Comparison of ENCODE assay signal across 19 cellular contexts in the genomic region with DNA sequence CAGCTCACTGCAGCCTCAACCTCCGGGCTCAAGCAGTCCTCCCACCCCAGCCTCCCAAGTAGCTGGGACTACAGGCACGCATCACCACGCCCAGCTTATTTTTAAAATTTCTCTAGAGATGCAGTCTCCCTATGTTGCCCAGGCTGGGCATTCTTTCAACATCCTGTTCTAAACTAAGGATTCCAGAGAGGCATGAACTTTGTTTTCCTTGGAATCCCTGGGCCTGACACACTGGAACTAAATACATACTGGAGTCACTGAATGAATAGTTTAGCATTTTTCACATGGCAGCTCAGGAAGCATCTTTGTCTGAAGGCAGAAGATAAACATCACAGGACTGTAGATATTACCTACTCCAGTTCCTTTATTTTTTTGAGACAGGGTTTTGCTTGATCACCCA.
DNase-seq lines count a peak whose midpoint lies in the region; ATAC-seq and TF ChIP-seq lines count a peak whose summit lies in the region.
"Had no signal": no experiment of that assay in that cellular context is flagged by ENCODE, and none has a peak within 500 bp of the region (broad histone marks: within the 10 kb centered on the region; RNA-seq: fewer than 3 reads in every experiment).

No MANE protein-coding gene starts in this region.

- H3K36me3 ChIP-seq in aorta (ENCODE audit: control insufficient read depth in 1 of 2, insufficient read depth in 2 of 2, low read length in 1 of 2) (no peaks in the 10 kb centered on the region), H7 (replicated peaks; ENCODE audit: control insufficient read depth, insufficient read depth, low read length) (no peaks in the 10 kb centered on the region)
- H3K36me3 ChIP-seq: BLaER1 treated with 17β-estradiol and CSF1 and Interleukin-3, amounts not matched to agents 10 nM and 100 nM had no signal

- 11 to 13% methylated on average over 3 of the region's 3 CpGs for WGBS in aorta, 2 donors

- no peaks in the 10 kb centered on the region for H3K9me3 ChIP-seq in aorta (ENCODE audit: control insufficient read depth, low read length)
- H3K9me3 ChIP-seq: BLaER1 treated with 17β-estradiol and CSF1 and Interleukin-3, amounts not matched to agents 10 nM and 100 nM had no signal

- intact Hi-C loops in aorta (cut with DNase I) = no loop called here

- ATAC-seq in aorta (ENCODE audit: low FRiP score) = peak; percentile 26
- ATAC-seq: GM12878 had no signal

- H3K27ac ChIP-seq in C4-2B = peak overlapping the region; percentile 69
- H3K27ac ChIP-seq in aorta (ENCODE audit: low read depth in 1 of 2, low read length in 2 of 2) = no peak overlapping the region
- H3K27ac ChIP-seq: BLaER1 treated with 17β-estradiol and CSF1 and Interleukin-3, amounts not matched to agents 10 nM and 100 nM had no signal

- DNase-seq in astrocyte of the hippocampus (ENCODE audit: low read depth, low spot score) (peak; percentile 22), kidney glomerular epithelial cell (lab: John Stamatoyannopoulos, UW) (peak; percentile 94), aorta (no peak), NCI-H510A (lab: John Stamatoyannopoulos, UW) (no peak), NCI-H1417 treated with DMSO at 0.1 percent for 48 hours (lab: John Stamatoyannopoulos, UW) (no peak), H7 (no peak)
- DNase-seq: 8988T; CD4-positive, CD25-positive, alpha-beta regulatory T cell; CD8-positive, alpha-beta memory T cell; COR-L47; DMS 273 treated with DMSO at 0.1 percent for 48 hours; DMS53; DND-41; EL; GOT3; H9 had no signal

- H3K4me1 ChIP-seq in aorta (ENCODE audit: control insufficient read depth in 1 of 2, insufficient read depth in 2 of 2, low read length in 2 of 2) = peaks cover 2 to 3% of the 10 kb centered on the region in 2 donors
- H3K4me1 ChIP-seq: BLaER1 treated with 17β-estradiol and CSF1 and Interleukin-3, amounts not matched to agents 10 nM and 100 nM had no signal

- H3K27me3 ChIP-seq in aorta (ENCODE audit: control insufficient read depth in 1 of 2, insufficient read depth in 2 of 2, low read length in 1 of 2) = no peaks in the 10 kb centered on the region
- H3K27me3 ChIP-seq in H7 (ENCODE audit: control insufficient read depth, insufficient read depth, low read length) = no peaks in the 10 kb centered on the region
- H3K27me3 ChIP-seq: BLaER1 treated with 17β-estradiol and CSF1 and Interleukin-3, amounts not matched to agents 10 nM and 100 nM had no signal

- H3K4me3 ChIP-seq in aorta (ENCODE audit: low read length in 2 of 2) = no peak overlapping the region
- no peak overlapping the region for H3K4me3 ChIP-seq in H7 (ENCODE audit: insufficient read depth, low read depth, low read length)
- H3K4me3 ChIP-seq: BLaER1 treated with 17β-estradiol and CSF1 and Interleukin-3, amounts not matched to agents 10 nM and 100 nM; GM12878 had no signal

- no peak for TF ChIP-seq CTCF in C4-2B (conservative IDR thresholded peaks at IDR 0.05)

Comparison
In these comparisons a context has a peak if more than half of its experiments do, and no peak if none do; other contexts are left out.
1. DNase-seq: peak in astrocyte of the hippocampus (single experiment) and kidney glomerular epithelial cell (single experiment); none in aorta (0 of 2), NCI-H510A (single experiment), NCI-H1417 treated with DMSO at 0.1 percent for 48 hours (single experiment) and H7 (single experiment).